In the genomic region with DNA sequence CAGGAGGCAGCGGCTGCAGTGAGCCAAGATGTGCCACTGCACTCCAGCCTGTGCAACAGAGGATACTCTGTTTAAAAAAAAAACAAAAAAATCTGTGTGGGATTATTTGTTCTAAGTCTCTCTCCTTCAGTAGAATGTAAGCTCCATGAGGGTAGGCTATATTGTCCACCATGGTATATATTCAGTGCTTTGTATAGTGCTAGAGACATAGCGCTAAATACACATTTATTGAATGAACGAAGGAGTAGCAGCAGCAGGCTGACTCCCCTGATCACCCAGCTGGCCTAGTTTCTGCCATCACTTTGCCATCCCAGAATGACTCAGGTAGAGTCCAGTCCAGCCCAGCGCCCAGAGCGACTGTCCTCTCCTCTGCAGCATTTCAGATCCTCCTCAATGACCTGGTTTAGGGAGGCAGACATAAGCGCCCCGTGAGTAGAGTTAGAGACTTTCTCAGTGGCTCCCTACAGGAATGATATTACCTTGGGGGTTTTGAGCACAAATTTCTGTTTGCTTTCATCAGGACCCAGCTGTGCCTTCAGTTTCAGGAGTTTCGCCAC, we compare ENCODE assay signal across 8 cellular contexts. TPM values are rescaled to one million over a fixed set of nuclear protein-coding genes. Genes with fewer than 3 reads are reported as not detected.
DNase-seq lines count a peak whose midpoint lies in the region; ATAC-seq and TF ChIP-seq lines count a peak whose summit lies in the region.

No MANE protein-coding gene starts in this region.

- no peak for DNase-seq in Jurkat, Clone E6-1 (ENCODE audit: low read depth, low spot score)
- no peak for DNase-seq in coronary artery (ENCODE audit: low spot score)
- no peak for DNase-seq in natural killer cell treated with Interleukin-12 subunit alpha and Interleukin-12 subunit beta and Interleukin-15 and Interleukin-18, amount 100 ng/mL, for 72 hours (ENCODE audit: low spot score)
- no peak for DNase-seq in NCI-H1694 treated with DMSO at 0.1 percent for 48 hours (lab: John Stamatoyannopoulos, UW)

- H3K4me3 Mint-ChIP-seq in natural killer cell treated with Interleukin-12 subunit alpha and Interleukin-12 subunit beta and Interleukin-15 and Interleukin-18, amount 100 ng/mL, for 72 hours, result peak overlapping the region; percentile 100

- TF ChIP-seq CTCF in coronary artery (IDR thresholded peaks at IDR 0.05), result no peak

- H3K27ac ChIP-seq in coronary artery, result peak overlapping the region; percentile 50 to 85

- peak overlapping the region; percentile 94 for H3K4me3 ChIP-seq in Jurkat, Clone E6-1 (ENCODE audit: low read length)
- peak overlapping the region; percentile 87 for H3K4me3 ChIP-seq in coronary artery

- H3K4me1 ChIP-seq in ES-I3 (ENCODE audit: insufficient read depth, low read length), result no peaks in the 10 kb centered on the region

- ATAC-seq in natural killer cell treated with Interleukin-12 subunit alpha and Interleukin-12 subunit beta and Interleukin-15 and Interleukin-18, amount 100 ng/mL, for 72 hours, result no peak
- ATAC-seq in GM21786 (IDR thresholded peaks at IDR 0.05; ENCODE audit: unreplicated experiment) (no peak), GM21447 (IDR thresholded peaks at IDR 0.05; ENCODE audit: unreplicated experiment) (no peak), HG02938 (IDR thresholded peaks at IDR 0.05; ENCODE audit: unreplicated experiment) (no peak)

- H3K36me3 Mint-ChIP-seq in natural killer cell treated with Interleukin-12 subunit alpha and Interleukin-12 subunit beta and Interleukin-15 and Interleukin-18, amount 100 ng/mL, for 72 hours, result peaks cover 5% of the 10 kb centered on the region

- H3K27me3 Mint-ChIP-seq in natural killer cell treated with Interleukin-12 subunit alpha and Interleukin-12 subunit beta and Interleukin-15 and Interleukin-18, amount 100 ng/mL, for 72 hours, result no peaks in the 10 kb centered on the region

- 0 out of 2 replicates have a peak, but pooled peaks cover 9% of the 10 kb centered on the region for H3K36me3 ChIP-seq in ES-I3 (ENCODE audit: insufficient read depth, low read length)

- H3K4me1 Mint-ChIP-seq in natural killer cell treated with Interleukin-12 subunit alpha and Interleukin-12 subunit beta and Interleukin-15 and Interleukin-18, amount 100 ng/mL, for 72 hours (ENCODE audit: low read depth in 2 of 2), result peaks cover 23 to 34% of the 10 kb centered on the region in 2 donors

- peak overlapping the region; percentile 92 to 94 for H3K27ac Mint-ChIP-seq in natural killer cell treated with Interleukin-12 subunit alpha and Interleukin-12 subunit beta and Interleukin-15 and Interleukin-18, amount 100 ng/mL, for 72 hours

- no peaks in the 10 kb centered on the region for H3K9me3 ChIP-seq in ES-I3 (ENCODE audit: control insufficient read depth, insufficient read depth, low read length)

- H3K9ac ChIP-seq in ES-I3 (ENCODE audit: low read depth, low read length), result peak overlapping the region; percentile 88

- no peaks in the 10 kb centered on the region for H3K9me3 Mint-ChIP-seq in natural killer cell treated with Interleukin-12 subunit alpha and Interleukin-12 subunit beta and Interleukin-15 and Interleukin-18, amount 100 ng/mL, for 72 hours

RNA-seq across cellular contexts. Expression of a gene that starts 0.7 kb away (rescaled TPM):
- polyA plus RNA-seq in Jurkat, Clone E6-1 (2012; ENCODE audit: insufficient read depth, insufficient read length), result 86.2 TPM
- total RNA-seq in natural killer cell treated with Interleukin-12 subunit alpha and Interleukin-12 subunit beta and Interleukin-15 and Interleukin-18, amount 100 ng/mL, for 72 hours, result 100 to 1,000 TPM; 104 to 113 TPM

RNA-seq across cellular contexts. Expression of a gene that starts 0.8 kb away (rescaled TPM):
- 35.4 TPM for polyA plus RNA-seq in Jurkat, Clone E6-1 (2012; ENCODE audit: insufficient read depth, insufficient read length)
- total RNA-seq in natural killer cell treated with Interleukin-12 subunit alpha and Interleukin-12 subunit beta and Interleukin-15 and Interleukin-18, amount 100 ng/mL, for 72 hours, result 10 to 100 TPM; 28.2 to 33.9 TPM

RNA-seq across cellular contexts. Expression of a gene that starts 9.8 kb away (rescaled TPM):
- polyA plus RNA-seq in Jurkat, Clone E6-1 (2012; ENCODE audit: insufficient read depth, insufficient read length), result 187 TPM
- total RNA-seq in natural killer cell treated with Interleukin-12 subunit alpha and Interleukin-12 subunit beta and Interleukin-15 and Interleukin-18, amount 100 ng/mL, for 72 hours, result 10 to 100 TPM; 57.0 to 62.1 TPM

RNA-seq across cellular contexts. Expression of a gene that starts 17.1 kb away (rescaled TPM):
- not detected for polyA plus RNA-seq in Jurkat, Clone E6-1 (2012; ENCODE audit: insufficient read depth, insufficient read length)
- total RNA-seq in natural killer cell treated with Interleukin-12 subunit alpha and Interleukin-12 subunit beta and Interleukin-15 and Interleukin-18, amount 100 ng/mL, for 72 hours, result 1 to 10 TPM; 3.3 to 7.8 TPM

RNA-seq across cellular contexts. Expression of a gene that starts 25.8 kb away (rescaled TPM):
- polyA plus RNA-seq in Jurkat, Clone E6-1 (2012; ENCODE audit: insufficient read depth, insufficient read length), result 18.9 TPM
- total RNA-seq in natural killer cell treated with Interleukin-12 subunit alpha and Interleukin-12 subunit beta and Interleukin-15 and Interleukin-18, amount 100 ng/mL, for 72 hours, result 10 to 100 TPM; 43.7 to 52.7 TPM
